In the genomic region with DNA sequence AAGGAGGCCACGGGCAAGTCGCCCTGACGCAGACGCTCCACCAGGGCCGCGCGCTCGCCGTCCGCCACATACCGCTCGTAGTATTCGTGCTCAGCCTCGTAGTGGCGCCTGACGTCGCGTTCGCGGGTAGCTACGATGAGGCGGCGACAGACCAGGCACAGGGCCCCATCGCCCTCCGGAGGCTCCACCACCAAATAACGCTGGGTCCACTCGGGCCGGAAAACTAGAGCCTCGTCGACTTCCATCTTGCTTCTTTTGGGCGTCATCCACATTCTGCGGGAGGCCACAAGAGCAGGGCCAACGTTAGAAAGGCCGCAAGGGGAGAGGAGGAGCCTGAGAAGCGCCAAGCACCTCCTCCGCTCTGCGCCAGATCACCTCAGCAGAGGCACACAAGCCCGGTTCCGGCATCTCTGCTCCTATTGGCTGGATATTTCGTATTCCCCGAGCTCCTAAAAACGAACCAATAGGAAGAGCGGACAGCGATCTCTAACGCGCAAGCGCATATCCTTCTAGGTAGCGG, we compare ENCODE assay signal across 1 cellular context.
A peak's percentile ranks its signal among the peaks of the same experiment; 100 is the strongest.
TF ChIP-seq lines count a peak whose summit lies in the region.

Gene EPM2AIP1, minus strand, starts transcription at position 326 of the 520 bp plus-strand sequence. Its CDS starts 54 bp downstream, at position 272.

TF ChIP-seq in HepG2, 621 proteins besides CTCF, POLR2A, EP300 and RAD21 (continued from another document and continues in another):
- TF ChIP-seq HOMEZ (CRISPR knock-in tag; IDR thresholded peaks at IDR 0.05; ENCODE audit: low read depth) (peak; percentile 71), THAP8 (CRISPR knock-in tag; IDR thresholded peaks at IDR 0.05; ENCODE audit: borderline replicate concordance) (no peak), KDM3A (CRISPR knock-in tag; IDR thresholded peaks at IDR 0.05; ENCODE audit: low read depth) (no peak), ZSCAN31 (CRISPR knock-in tag; IDR thresholded peaks at IDR 0.05; ENCODE audit: low read depth) (no peak; the same call in none of the 2 replicates), KLF15 (CRISPR knock-in tag; IDR thresholded peaks at IDR 0.05; ENCODE audit: borderline replicate concordance) (0 out of 2 replicates have a peak, but pooled peaks have one; percentile 60), ZNF496 (CRISPR knock-in tag; IDR thresholded peaks at IDR 0.05; ENCODE audit: insufficient replicate concordance) (no peak), E2F5 (CRISPR knock-in tag; conservative IDR thresholded peaks at IDR 0.05) (peak; percentile 77; the same call in 1 of the 2 replicates), E2F2 (CRISPR knock-in tag; IDR thresholded peaks at IDR 0.05; ENCODE audit: borderline replicate concordance) (peak; percentile 89; the same call in 1 of the 2 replicates), RAD51 (IDR thresholded peaks at IDR 0.05; ENCODE audit: borderline replicate concordance) (no peak), ZNF781 (CRISPR knock-in tag; IDR thresholded peaks at IDR 0.05; ENCODE audit: borderline replicate concordance, not compliant biosample characterization) (no peak), SPEN (CRISPR knock-in tag; IDR thresholded peaks at IDR 0.05; ENCODE audit: low read depth) (peak; percentile 60; the same call in 1 of the 2 replicates), NKX3-1 (CRISPR knock-in tag; IDR thresholded peaks at IDR 0.05) (0 out of 2 replicates have a peak, but pooled peaks have one; percentile 41), HOXA9 (CRISPR knock-in tag; IDR thresholded peaks at IDR 0.05; ENCODE audit: borderline replicate concordance) (no peak; the same call in 1 of the 2 replicates), ZZZ3 (CRISPR knock-in tag; IDR thresholded peaks at IDR 0.05; ENCODE audit: borderline replicate concordance) (no peak; the same call in 1 of the 2 replicates), ZBTB7A (CRISPR knock-in tag; IDR thresholded peaks at IDR 0.05) (peak; percentile 77), SRSF4 (IDR thresholded peaks at IDR 0.05; ENCODE audit: low read depth, low read length, poor library complexity, severe bottlenecking) (no peak), ZNF878 (CRISPR knock-in tag; IDR thresholded peaks at IDR 0.05) (no peak), NR2F6 (IDR thresholded peaks at IDR 0.05) (no peak), NR2F6 (CRISPR knock-in tag; IDR thresholded peaks at IDR 0.05) (0 out of 2 replicates have a peak, but pooled peaks have one; percentile 15), ZFP36 (IDR thresholded peaks at IDR 0.05; ENCODE audit: borderline replicate concordance, low read depth, low read length, partially characterized antibody) (no peak), HMGXB3 (CRISPR knock-in tag; IDR thresholded peaks at IDR 0.05; ENCODE audit: borderline replicate concordance) (peak; percentile 12; the same call in 1 of the 2 replicates), REXO4 (CRISPR knock-in tag; IDR thresholded peaks at IDR 0.05; ENCODE audit: borderline replicate concordance) (0 out of 2 replicates have a peak, but pooled peaks have one; percentile 64), ZNF335 (CRISPR knock-in tag; IDR thresholded peaks at IDR 0.05) (no peak; the same call in 1 of the 2 replicates), MEF2D (CRISPR knock-in tag; IDR thresholded peaks at IDR 0.05) (peak; percentile 66), KDM1A (CRISPR knock-in tag; IDR thresholded peaks at IDR 0.05) (0 out of 2 replicates have a peak, but pooled peaks have one; percentile 7), FOXK2 (IDR thresholded peaks at IDR 0.05) (no peak), GMEB2 (CRISPR knock-in tag; IDR thresholded peaks at IDR 0.05; ENCODE audit: low read depth) (no peak), PPARG (CRISPR knock-in tag; conservative IDR thresholded peaks at IDR 0.05) (no peak), GPN1 (CRISPR knock-in tag; IDR thresholded peaks at IDR 0.05; ENCODE audit: borderline replicate concordance) (no peak), ZSCAN22 (CRISPR knock-in tag; IDR thresholded peaks at IDR 0.05) (no peak), MAF1 (CRISPR knock-in tag; IDR thresholded peaks at IDR 0.05; ENCODE audit: borderline replicate concordance) (no peak), HIC2 (CRISPR knock-in tag; IDR thresholded peaks at IDR 0.05; ENCODE audit: low read depth) (no peak), ZBTB14 (CRISPR knock-in tag; IDR thresholded peaks at IDR 0.05) (no peak), ZMYM3 (CRISPR knock-in tag; IDR thresholded peaks at IDR 0.05) (no peak), EEA1 (CRISPR knock-in tag; IDR thresholded peaks at IDR 0.05; ENCODE audit: borderline replicate concordance) (peak; percentile 89; the same call in 1 of the 2 replicates), SCMH1 (CRISPR knock-in tag; IDR thresholded peaks at IDR 0.05; ENCODE audit: borderline replicate concordance) (no peak), TCF7 (IDR thresholded peaks at IDR 0.05; ENCODE audit: low read depth) (no peak)
- TF ChIP-seq, protein P1, sequence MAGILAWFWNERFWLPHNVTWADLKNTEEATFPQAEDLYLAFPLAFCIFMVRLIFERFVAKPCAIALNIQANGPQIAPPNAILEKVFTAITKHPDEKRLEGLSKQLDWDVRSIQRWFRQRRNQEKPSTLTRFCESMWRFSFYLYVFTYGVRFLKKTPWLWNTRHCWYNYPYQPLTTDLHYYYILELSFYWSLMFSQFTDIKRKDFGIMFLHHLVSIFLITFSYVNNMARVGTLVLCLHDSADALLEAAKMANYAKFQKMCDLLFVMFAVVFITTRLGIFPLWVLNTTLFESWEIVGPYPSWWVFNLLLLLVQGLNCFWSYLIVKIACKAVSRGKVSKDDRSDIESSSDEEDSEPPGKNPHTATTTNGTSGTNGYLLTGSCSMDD (CRISPR knock-in tag; IDR thresholded peaks at IDR 0.05): no peak
- TF ChIP-seq, protein P2, sequence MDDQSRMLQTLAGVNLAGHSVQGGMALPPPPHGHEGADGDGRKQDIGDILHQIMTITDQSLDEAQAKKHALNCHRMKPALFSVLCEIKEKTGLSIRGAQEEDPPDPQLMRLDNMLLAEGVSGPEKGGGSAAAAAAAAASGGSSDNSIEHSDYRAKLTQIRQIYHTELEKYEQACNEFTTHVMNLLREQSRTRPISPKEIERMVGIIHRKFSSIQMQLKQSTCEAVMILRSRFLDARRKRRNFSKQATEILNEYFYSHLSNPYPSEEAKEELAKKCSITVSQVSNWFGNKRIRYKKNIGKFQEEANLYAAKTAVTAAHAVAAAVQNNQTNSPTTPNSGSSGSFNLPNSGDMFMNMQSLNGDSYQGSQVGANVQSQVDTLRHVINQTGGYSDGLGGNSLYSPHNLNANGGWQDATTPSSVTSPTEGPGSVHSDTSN (CRISPR knock-in tag; IDR thresholded peaks at IDR 0.05; ENCODE audit: borderline replicate concordance): no peak
- TF ChIP-seq, protein P3, sequence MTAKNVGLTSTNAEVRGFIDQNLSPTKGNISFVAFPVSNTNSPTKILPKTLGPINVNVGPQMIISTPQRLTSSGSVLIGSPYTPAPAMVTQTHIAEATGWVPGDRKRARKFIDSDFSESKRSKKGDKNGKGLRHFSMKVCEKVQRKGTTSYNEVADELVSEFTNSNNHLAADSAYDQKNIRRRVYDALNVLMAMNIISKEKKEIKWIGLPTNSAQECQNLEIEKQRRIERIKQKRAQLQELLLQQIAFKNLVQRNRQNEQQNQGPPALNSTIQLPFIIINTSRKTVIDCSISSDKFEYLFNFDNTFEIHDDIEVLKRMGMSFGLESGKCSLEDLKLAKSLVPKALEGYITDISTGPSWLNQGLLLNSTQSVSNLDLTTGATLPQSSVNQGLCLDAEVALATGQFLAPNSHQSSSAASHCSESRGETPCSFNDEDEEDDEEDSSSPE (CRISPR knock-in tag; IDR thresholded peaks at IDR 0.05): no peak
